ENCODE assay signal across 9 cellular contexts in the genomic region with DNA sequence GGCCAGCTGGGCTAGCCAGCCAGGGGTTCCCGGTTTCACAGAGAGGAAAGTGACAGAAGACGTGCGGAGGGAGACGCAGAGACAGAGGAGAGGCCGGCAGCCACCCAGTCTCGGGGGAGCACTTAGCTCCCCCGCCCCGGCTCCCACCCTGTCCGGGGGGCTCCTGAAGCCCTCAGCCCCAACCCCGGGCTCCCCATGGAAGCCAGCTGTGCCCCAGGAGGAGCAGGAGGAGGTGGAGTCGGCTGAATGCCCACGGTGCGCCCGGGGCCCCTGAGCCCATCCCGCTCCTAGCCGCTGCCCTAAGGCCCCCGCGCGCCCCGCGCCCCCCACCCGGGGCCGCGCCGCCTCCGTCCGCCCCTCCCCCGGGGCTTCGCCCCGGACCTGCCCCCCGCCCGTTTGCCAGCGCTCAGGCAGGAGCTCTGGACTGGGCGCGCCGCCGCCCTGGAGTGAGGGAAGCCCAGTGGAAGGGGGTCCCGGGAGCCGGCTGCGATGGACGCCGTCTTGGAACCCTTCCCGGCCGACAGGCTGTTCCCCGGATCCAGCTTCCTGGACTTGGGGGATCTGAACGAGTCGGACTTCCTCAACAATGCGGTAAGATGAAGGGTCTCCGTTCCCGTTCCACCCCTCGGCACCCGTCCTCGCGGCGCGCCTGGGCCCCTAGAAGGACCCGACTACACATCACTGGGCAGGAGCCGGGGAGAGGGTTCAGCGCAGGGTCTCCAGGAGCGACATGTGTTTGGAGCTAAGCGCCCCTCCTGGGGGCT. TPM values are rescaled to one million over a fixed set of nuclear protein-coding genes. Genes with fewer than 3 reads are reported as not detected.
DNase-seq lines count a peak whose midpoint lies in the region; ATAC-seq and TF ChIP-seq lines count a peak whose summit lies in the region.
"Had no signal": no experiment of that assay in that cellular context is flagged by ENCODE, and none has a peak within 500 bp of the region (broad histone marks: within the 10 kb centered on the region; RNA-seq: fewer than 3 reads in every experiment).

A gene with protein sequence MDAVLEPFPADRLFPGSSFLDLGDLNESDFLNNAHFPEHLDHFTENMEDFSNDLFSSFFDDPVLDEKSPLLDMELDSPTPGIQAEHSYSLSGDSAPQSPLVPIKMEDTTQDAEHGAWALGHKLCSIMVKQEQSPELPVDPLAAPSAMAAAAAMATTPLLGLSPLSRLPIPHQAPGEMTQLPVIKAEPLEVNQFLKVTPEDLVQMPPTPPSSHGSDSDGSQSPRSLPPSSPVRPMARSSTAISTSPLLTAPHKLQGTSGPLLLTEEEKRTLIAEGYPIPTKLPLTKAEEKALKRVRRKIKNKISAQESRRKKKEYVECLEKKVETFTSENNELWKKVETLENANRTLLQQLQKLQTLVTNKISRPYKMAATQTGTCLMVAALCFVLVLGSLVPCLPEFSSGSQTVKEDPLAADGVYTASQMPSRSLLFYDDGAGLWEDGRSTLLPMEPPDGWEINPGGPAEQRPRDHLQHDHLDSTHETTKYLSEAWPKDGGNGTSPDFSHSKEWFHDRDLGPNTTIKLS (plus strand): TSS at position 40 of the 764 bp plus-strand sequence. CDS start 450 bp downstream, at position 490.

- peaks cover 12 to 56% of the 10 kb centered on the region in 2 donors for H3K4me1 ChIP-seq in thoracic aorta (ENCODE audit: control insufficient read depth in 1 of 2, low read depth in 2 of 2)

- peaks cover 10% of the 10 kb centered on the region for H3K4me1 Mint-ChIP-seq in activated naive CD4-positive, alpha-beta T cell treated with anti-CD3 and anti-CD28 coated beads, Interleukin-2, amount 50 U/mL, for 24 hours
- H3K4me1 Mint-ChIP-seq in activated naive CD4-positive, alpha-beta T cell treated with anti-CD3 and anti-CD28 coated beads for 36 hours (ENCODE audit: low read depth): peaks cover 4% of the 10 kb centered on the region
- peaks cover 6% of the 10 kb centered on the region for H3K4me1 Mint-ChIP-seq in activated naive CD8-positive, alpha-beta T cell treated with anti-CD3 and anti-CD28 coated beads, Interleukin-2, amount 50 U/mL, for 24 hours

- H3K9me3 Mint-ChIP-seq in activated naive CD4-positive, alpha-beta T cell treated with anti-CD3 and anti-CD28 coated beads, Interleukin-2, amount 50 U/mL, for 24 hours: no peaks in the 10 kb centered on the region
- no peaks in the 10 kb centered on the region for H3K9me3 Mint-ChIP-seq in activated naive CD4-positive, alpha-beta T cell treated with anti-CD3 and anti-CD28 coated beads for 36 hours
- H3K9me3 Mint-ChIP-seq in activated naive CD8-positive, alpha-beta T cell treated with anti-CD3 and anti-CD28 coated beads, Interleukin-2, amount 50 U/mL, for 24 hours: no peaks in the 10 kb centered on the region
- H3K9me3 Mint-ChIP-seq: activated naive CD4-positive, alpha-beta T cell treated with anti-CD3 and anti-CD28 coated beads, Interleukin-2, amount 50 U/mL, for 72 hours had no signal

- peak; percentile 7 for ATAC-seq in activated naive CD8-positive, alpha-beta T cell treated with anti-CD3 and anti-CD28 coated beads, Interleukin-2, amount 50 U/mL, for 24 hours
- ATAC-seq in thoracic aorta (ENCODE audit: insufficient number of reproducible peaks, low FRiP score, low read depth) (no peak), HG02571 (IDR thresholded peaks at IDR 0.05; ENCODE audit: unreplicated experiment) (no peak), HG03565 (IDR thresholded peaks at IDR 0.05; ENCODE audit: unreplicated experiment) (no peak)

- intact Hi-C loops in activated naive CD4-positive, alpha-beta T cell treated with anti-CD3 and anti-CD28 coated beads for 36 hours (cut with micrococcal nuclease): no loop called here

- H3K36me3 Mint-ChIP-seq in activated naive CD4-positive, alpha-beta T cell treated with anti-CD3 and anti-CD28 coated beads, Interleukin-2, amount 50 U/mL, for 24 hours: no peaks in the 10 kb centered on the region
- H3K36me3 Mint-ChIP-seq in activated naive CD4-positive, alpha-beta T cell treated with anti-CD3 and anti-CD28 coated beads for 36 hours (ENCODE audit: low read depth): no peaks in the 10 kb centered on the region
- no peaks in the 10 kb centered on the region for H3K36me3 Mint-ChIP-seq in activated naive CD8-positive, alpha-beta T cell treated with anti-CD3 and anti-CD28 coated beads, Interleukin-2, amount 50 U/mL, for 24 hours (ENCODE audit: low read depth)

- no peaks in the 10 kb centered on the region for H3K36me3 ChIP-seq in thoracic aorta

- H3K27ac ChIP-seq in thoracic aorta: no peak within 1 kb of the TSS

- H3K27me3 ChIP-seq in thoracic aorta (replicated peaks; ENCODE audit: insufficient read depth): no peaks in the 10 kb centered on the region

- H3K9me3 ChIP-seq in thoracic aorta: no peaks in the 10 kb centered on the region

- CTCF ChIA-PET in activated naive CD4-positive, alpha-beta T cell treated with anti-CD3 and anti-CD28 coated beads for 36 hours (lab: Charles Lee): interaction anchor here (0.5 to 2.2 kb wide), 7 partner anchors 18 to 172 kb away, joined by 3 to 12 read pairs (median 4); no protein-coding TSS in a partner anchor

- no peak for DNase-seq in activated naive CD4-positive, alpha-beta T cell treated with anti-CD3 and anti-CD28 coated beads for 36 hours
- DNase-seq in activated naive CD8-positive, alpha-beta T cell treated with anti-CD3 and anti-CD28 coated beads, Interleukin-2, amount 50 U/mL, for 24 hours: no peak
- DNase-seq in islet precursor cell (peak; percentile 83), thoracic aorta (ENCODE audit: low spot score) (no peak), NCI-H1436 treated with DMSO at 0.1 percent for 48 hours (lab: John Stamatoyannopoulos, UW) (no peak)

- no peak for TF ChIP-seq CTCF in thoracic aorta (IDR thresholded peaks at IDR 0.05)

- peaks cover 17% of the 10 kb centered on the region for H3K27me3 Mint-ChIP-seq in activated naive CD4-positive, alpha-beta T cell treated with anti-CD3 and anti-CD28 coated beads, Interleukin-2, amount 50 U/mL, for 24 hours
- peaks cover 28% of the 10 kb centered on the region for H3K27me3 Mint-ChIP-seq in activated naive CD4-positive, alpha-beta T cell treated with anti-CD3 and anti-CD28 coated beads for 36 hours (ENCODE audit: low read depth)
- H3K27me3 Mint-ChIP-seq in activated naive CD8-positive, alpha-beta T cell treated with anti-CD3 and anti-CD28 coated beads, Interleukin-2, amount 50 U/mL, for 24 hours: peaks cover 41% of the 10 kb centered on the region

- peak within 1 kb of the TSS; percentile 30 for H3K27ac Mint-ChIP-seq in activated naive CD4-positive, alpha-beta T cell treated with anti-CD3 and anti-CD28 coated beads, Interleukin-2, amount 50 U/mL, for 24 hours
- no peak within 1 kb of the TSS for H3K27ac Mint-ChIP-seq in activated naive CD4-positive, alpha-beta T cell treated with anti-CD3 and anti-CD28 coated beads for 36 hours
- no peak within 1 kb of the TSS for H3K27ac Mint-ChIP-seq in activated naive CD8-positive, alpha-beta T cell treated with anti-CD3 and anti-CD28 coated beads, Interleukin-2, amount 50 U/mL, for 24 hours
- H3K27ac Mint-ChIP-seq: activated naive CD4-positive, alpha-beta T cell treated with anti-CD3 and anti-CD28 coated beads, Interleukin-2, amount 50 U/mL, for 72 hours had no signal

- peak within 1 kb of the TSS; percentile 70 for H3K4me3 ChIP-seq in thoracic aorta

- H3K4me3 Mint-ChIP-seq in activated naive CD4-positive, alpha-beta T cell treated with anti-CD3 and anti-CD28 coated beads, Interleukin-2, amount 50 U/mL, for 24 hours: peak within 1 kb of the TSS; percentile 73
- no peak within 1 kb of the TSS for H3K4me3 Mint-ChIP-seq in activated naive CD4-positive, alpha-beta T cell treated with anti-CD3 and anti-CD28 coated beads for 36 hours
- no peak within 1 kb of the TSS for H3K4me3 Mint-ChIP-seq in activated naive CD8-positive, alpha-beta T cell treated with anti-CD3 and anti-CD28 coated beads, Interleukin-2, amount 50 U/mL, for 24 hours

RNA-seq across cellular contexts. Expression of the gene that starts here (rescaled TPM):
- total RNA-seq in activated naive CD4-positive, alpha-beta T cell treated with anti-CD3 and anti-CD28 coated beads for 36 hours: under 1 TPM; 0.12 TPM
- total RNA-seq in thoracic aorta: 1 to 10 TPM; 3.0 to 7.6 TPM
